ENCODE assay signal across 8 cellular contexts in the genomic region with DNA sequence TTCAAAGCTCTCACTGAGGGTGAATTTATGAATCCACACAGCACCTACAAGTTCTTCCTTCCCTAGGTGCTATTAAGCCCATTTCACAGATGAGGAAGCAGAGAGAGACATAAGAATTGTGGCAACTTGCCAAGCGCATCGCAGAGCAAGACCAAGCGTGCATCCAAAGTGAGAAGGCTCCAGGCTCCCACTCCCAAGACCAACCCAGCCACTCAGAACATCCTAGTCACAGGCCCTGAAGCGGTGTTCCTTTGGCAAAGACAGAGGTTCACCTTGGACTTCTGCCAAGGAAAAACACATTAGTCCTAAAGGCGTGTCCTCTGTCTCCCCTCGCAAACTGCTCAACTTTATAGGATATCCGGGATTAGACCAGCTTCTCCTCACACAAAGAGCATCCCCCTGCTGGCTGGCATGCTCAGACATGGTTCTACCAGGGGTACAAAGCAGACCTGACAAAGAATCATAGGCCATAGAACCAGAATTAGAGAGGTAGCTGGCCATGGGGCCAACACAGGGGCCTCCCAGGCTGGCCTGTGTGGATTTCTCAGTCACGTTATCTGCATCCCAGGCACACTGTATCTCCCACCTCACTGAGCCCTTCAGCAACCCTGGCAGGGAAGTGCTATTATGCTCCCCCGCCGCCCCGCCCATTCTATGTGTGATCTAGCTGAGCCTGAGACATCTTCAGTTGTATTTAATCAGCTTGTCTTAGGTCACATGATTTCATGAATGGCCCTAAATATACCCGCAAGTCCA.
DNase-seq lines count a peak whose midpoint lies in the region; ATAC-seq and TF ChIP-seq lines count a peak whose summit lies in the region.

No MANE protein-coding gene starts in this region.

- peaks cover 16% of the 10 kb centered on the region for H3K36me3 Mint-ChIP-seq in effector memory CD8-positive, alpha-beta T cell (ENCODE audit: insufficient read depth)
- H3K36me3 Mint-ChIP-seq in glutamatergic neuron (ENCODE audit: unreplicated experiment): peaks cover 11% of the 10 kb centered on the region

- peak overlapping the region; percentile 72 to 76 for H3K4me3 Mint-ChIP-seq in effector memory CD8-positive, alpha-beta T cell
- no peak overlapping the region for H3K4me3 Mint-ChIP-seq in glutamatergic neuron (ENCODE audit: unreplicated experiment)

- H3K36me3 ChIP-seq in prostate gland: no peaks in the 10 kb centered on the region

- ATAC-seq in effector memory CD8-positive, alpha-beta T cell (replicated peaks): no peak
- ATAC-seq in GM19397 (IDR thresholded peaks at IDR 0.05; ENCODE audit: unreplicated experiment): no peak
- no peak for ATAC-seq in GM21390 (IDR thresholded peaks at IDR 0.05; ENCODE audit: unreplicated experiment)

- H3K9me3 Mint-ChIP-seq in effector memory CD8-positive, alpha-beta T cell: no peaks in the 10 kb centered on the region
- H3K9me3 Mint-ChIP-seq in glutamatergic neuron (ENCODE audit: unreplicated experiment): peaks cover 5% of the 10 kb centered on the region

- no peaks in the 10 kb centered on the region for H3K9me3 ChIP-seq in prostate gland

- DNase-seq in NCI-H1092 treated with DMSO at 0.1 percent for 48 hours (lab: John Stamatoyannopoulos, UW) (peak; percentile 27), NCI-H1092 (lab: John Stamatoyannopoulos, UW) (no peak), NCI-H748 (lab: John Stamatoyannopoulos, UW; ENCODE audit: unreplicated experiment) (peak; percentile 94), prostate gland (ENCODE audit: low spot score) (peak; percentile 29), glutamatergic neuron (no peak)
- DNase-seq in effector memory CD8-positive, alpha-beta T cell: no peak

- TF ChIP-seq POLR2A in prostate gland (IDR thresholded peaks at IDR 0.05): no peak

- intact Hi-C loops in prostate gland (cut with DNase I): no loop called here

- no peaks in the 10 kb centered on the region for H3K27me3 Mint-ChIP-seq in effector memory CD8-positive, alpha-beta T cell
- peaks cover 4% of the 10 kb centered on the region for H3K27me3 Mint-ChIP-seq in glutamatergic neuron (ENCODE audit: unreplicated experiment)

- no peak overlapping the region for H3K27ac ChIP-seq in prostate gland

- H3K27me3 ChIP-seq in prostate gland (replicated peaks; ENCODE audit: insufficient read depth): no peaks in the 10 kb centered on the region

- peak overlapping the region; percentile 95 for H3K27ac Mint-ChIP-seq in effector memory CD8-positive, alpha-beta T cell
- no peak overlapping the region for H3K27ac Mint-ChIP-seq in glutamatergic neuron (ENCODE audit: unreplicated experiment)

- H3K4me1 ChIP-seq in prostate gland (replicated peaks): peaks cover 7% of the 10 kb centered on the region

- peaks cover 34 to 49% of the 10 kb centered on the region in 2 donors for H3K4me1 Mint-ChIP-seq in effector memory CD8-positive, alpha-beta T cell (ENCODE audit: low read depth in 2 of 2)
- H3K4me1 Mint-ChIP-seq in glutamatergic neuron (ENCODE audit: low read depth, unreplicated experiment): no peaks in the 10 kb centered on the region

- no peak for TF ChIP-seq CTCF in prostate gland (IDR thresholded peaks at IDR 0.05)
- TF ChIP-seq CTCF in glutamatergic neuron (IDR thresholded peaks at IDR 0.05; ENCODE audit: partially characterized antibody, unreplicated experiment): no peak

- H3K4me3 ChIP-seq in prostate gland: no peak overlapping the region

- 54% methylated on average over 12 of the region's 12 CpGs for WGBS in prostate gland

Comparison
In these comparisons a context has a peak if more than half of its experiments do, and no peak if none do; other contexts are left out.
1. DNase-seq: peak in NCI-H1092 treated with DMSO at 0.1 percent for 48 hours (single experiment), NCI-H748 (single experiment) and prostate gland (single experiment); none in NCI-H1092 (single experiment), effector memory CD8-positive, alpha-beta T cell (0 of 3) and glutamatergic neuron (single experiment).